Comparison of ENCODE assay signal across 29 cellular contexts in genomic region chr19:8630796-8631424, GRCh38. TPM values are rescaled to one million over a fixed set of nuclear protein-coding genes. Genes with fewer than 3 reads are reported as not detected.
DNase-seq lines count a peak whose midpoint lies in the region; ATAC-seq, FAIRE-seq and TF ChIP-seq lines count a peak whose summit lies in the region.
"Had no signal": no experiment of that assay in that cellular context is flagged by ENCODE, and none has a peak within 500 bp of the region (broad histone marks: within the 10 kb centered on the region; RNA-seq: fewer than 3 reads in every experiment).

No MANE protein-coding gene starts in this region.

- H3K4me3 ChIP-seq in A673 (ENCODE audit: low read depth, low read length, poor library complexity, severe bottlenecking) (no peak overlapping the region), pancreas (no peak overlapping the region)
- H3K4me3 ChIP-seq: breast epithelium, gastrocnemius medialis, tibial nerve had no signal

- DNase-seq in A673 (ENCODE audit: low spot score) (peak; percentile 55), astrocyte of the hippocampus (ENCODE audit: low read depth, low spot score) (peak; percentile 58), iPS-NIHi11 (ENCODE audit: low spot score) (peak; percentile 38), pancreas (no peak), NCI-H1694 treated with DMSO at 0.1 percent for 48 hours (lab: John Stamatoyannopoulos, UW) (no peak), T-helper 9 cell (no peak), KG1 (lab: John Stamatoyannopoulos, UW) (no peak), DMS 273 (lab: John Stamatoyannopoulos, UW; ENCODE audit: unreplicated experiment) (no peak)
- DNase-seq: activated CD4-positive, CD25-positive, alpha-beta regulatory T cell treated with anti-CD3 and anti-CD28 coated beads, Interleukin-2, amount 50 U/mL, for 72 hours; activated naive CD8-positive, alpha-beta T cell treated with anti-CD3 and anti-CD28 coated beads for 36 hours; erythroblast; HFFc6; NCI-H1105; NCI-H510A; NK-92 treated with Interleukin-12 subunit alpha and Interleukin-12 subunit beta, amount 100 ng/mL, for 24 hours had no signal

- peak overlapping the region; percentile 64 for H3K27ac ChIP-seq in A673 (ENCODE audit: low read depth, low read length, poor library complexity, severe bottlenecking)
- H3K27ac ChIP-seq in pancreas, result peak overlapping the region; percentile 45 to 73 (median 64)

- peak in 1 of 4 donors; percentile 51 for ATAC-seq in pancreas
- ATAC-seq: gastrocnemius medialis; stimulated activated memory B cell treated with anti-CD40 and anti-IgM and Interleukin-4, amounts not matched to agents 10 μg/mL and 1 μg/mL and 100 μg/mL, for 72 hours had no signal

- TF ChIP-seq CTCF in A673 (conservative IDR thresholded peaks at IDR 0.05; ENCODE audit: low read depth, low read length) (no peak), pancreas (IDR thresholded peaks at IDR 0.05) (no peak)

- no peaks in the 10 kb centered on the region for H3K36me3 ChIP-seq in A673 (ENCODE audit: insufficient read depth, low read length, poor library complexity, severe bottlenecking)
- no peaks in the 10 kb centered on the region for H3K36me3 ChIP-seq in pancreas
- H3K36me3 ChIP-seq: breast epithelium, gastrocnemius medialis, tibial nerve had no signal

- POLR2A ChIA-PET in A673 (lab: Charles Lee; ENCODE audit: low non-redundant PET), result no interaction called here

- 26 to 31% methylated on average over 6 of the region's 6 CpGs for WGBS in pancreas, 2 donors

- H3K27me3 ChIP-seq in A673 (replicated peaks; ENCODE audit: insufficient read depth, low read depth, low read length, poor library complexity) (no peaks in the 10 kb centered on the region), pancreas (no peaks in the 10 kb centered on the region)
- H3K27me3 ChIP-seq: breast epithelium, gastrocnemius medialis, tibial nerve had no signal

- no TSS peak for BruUV-seq in A673 (replicated peaks; lab: Mats Ljungman, UMichigan)

- intact Hi-C loops in A673 (cut with micrococcal nuclease; ENCODE audit: unreplicated experiment), result no loop called here
- intact Hi-C loops in pancreas (cut with DNase I), result no loop called here

- H3K4me1 ChIP-seq in A673 (ENCODE audit: insufficient read depth, low read length, poor library complexity, severe bottlenecking) (peaks cover 29% of the 10 kb centered on the region), pancreas (no peaks in the 10 kb centered on the region)
- H3K4me1 ChIP-seq: breast epithelium, gastrocnemius medialis had no signal

- H3K9me3 ChIP-seq in A673 (ENCODE audit: low read depth, low read length, poor library complexity, severe bottlenecking), result no peaks in the 10 kb centered on the region
- H3K9me3 ChIP-seq in pancreas, result no peaks in the 10 kb centered on the region
- H3K9me3 ChIP-seq: gastrocnemius medialis had no signal

- CTCF ChIA-PET in A673 (lab: Charles Lee), result interaction anchor here (1.4 kb wide), 1 partner anchor 11 kb away, joined by 15 read pairs; no protein-coding TSS in a partner anchor

- no peak for FAIRE-seq in pancreas (lab: Jason Lieb, UNC)
- FAIRE-seq: GM19239 had no signal

RNA-seq across cellular contexts. Expression of gene NFILZ, which starts 0.5 kb away (rescaled TPM):
- total RNA-seq in A673 (2021), result not detected in 2 replicates
- not detected for total RNA-seq in pancreas
- not detected for polyA plus RNA-seq in pancreas
- total RNA-seq: A172; activated naive CD8-positive, alpha-beta T cell treated with anti-CD3 and anti-CD28 coated beads for 36 hours; activated T-helper 1 cell treated with anti-CD3 and anti-CD28 coated beads, Interleukin-12 subunit alpha, Interleukin-12 subunit beta, Interleukin-2, Interleukin-4 antibody, amounts not matched to agents 30 ng/mL and 10 ng/mL and 1 ng/mL, durations not matched to agents 14 hours and 24 hours and 36 hours; breast epithelium; dermis microvascular lymphatic vessel endothelial cell; G401; gastrocnemius medialis; HFFc6; left cardiac atrium; LHCN-M2; mononuclear cell; right cardiac atrium; tibial nerve had no signal
- polyA plus RNA-seq: BJ, right cardiac atrium had no signal

RNA-seq across cellular contexts. Expression of gene ADAMTS10, which starts 20.4 kb away (rescaled TPM):
- total RNA-seq in A673 (2021), result 29.5 and 40.5 TPM in 2 replicates
- 10 to 100 TPM in 4 of 6 donors, 1 to 10 TPM in 2; 6.7 to 45.2 (median 15.7) TPM for total RNA-seq in pancreas
- polyA plus RNA-seq in pancreas, result 100 to 1,000 TPM in 1 of 2 donors, 10 to 100 TPM in 1; 46.6 to 106 TPM

RNA-seq across cellular contexts. Expression of gene MYO1F, which starts 53.7 kb away (rescaled TPM):
- total RNA-seq in A673 (2021), result 0.26 and 0.37 TPM in 2 replicates
- total RNA-seq in pancreas, result 10 to 100 TPM in 2 of 6 donors, 1 to 10 TPM in 4; 1.2 to 21.3 (median 4.8) TPM
- 1 to 10 TPM; 1.9 to 7.5 TPM for polyA plus RNA-seq in pancreas
- total RNA-seq: A172, G401 had no signal

Comparison
In these comparisons a context has a peak if more than half of its experiments do, and no peak if none do; other contexts are left out.
1. DNase-seq: peak in A673 (single experiment), astrocyte of the hippocampus (single experiment) and iPS-NIHi11 (single experiment); none in pancreas (0 of 6), NCI-H1694 treated with DMSO at 0.1 percent for 48 hours (single experiment), T-helper 9 cell (single experiment), KG1 (single experiment) and DMS 273 (single experiment).